In the genomic region with DNA sequence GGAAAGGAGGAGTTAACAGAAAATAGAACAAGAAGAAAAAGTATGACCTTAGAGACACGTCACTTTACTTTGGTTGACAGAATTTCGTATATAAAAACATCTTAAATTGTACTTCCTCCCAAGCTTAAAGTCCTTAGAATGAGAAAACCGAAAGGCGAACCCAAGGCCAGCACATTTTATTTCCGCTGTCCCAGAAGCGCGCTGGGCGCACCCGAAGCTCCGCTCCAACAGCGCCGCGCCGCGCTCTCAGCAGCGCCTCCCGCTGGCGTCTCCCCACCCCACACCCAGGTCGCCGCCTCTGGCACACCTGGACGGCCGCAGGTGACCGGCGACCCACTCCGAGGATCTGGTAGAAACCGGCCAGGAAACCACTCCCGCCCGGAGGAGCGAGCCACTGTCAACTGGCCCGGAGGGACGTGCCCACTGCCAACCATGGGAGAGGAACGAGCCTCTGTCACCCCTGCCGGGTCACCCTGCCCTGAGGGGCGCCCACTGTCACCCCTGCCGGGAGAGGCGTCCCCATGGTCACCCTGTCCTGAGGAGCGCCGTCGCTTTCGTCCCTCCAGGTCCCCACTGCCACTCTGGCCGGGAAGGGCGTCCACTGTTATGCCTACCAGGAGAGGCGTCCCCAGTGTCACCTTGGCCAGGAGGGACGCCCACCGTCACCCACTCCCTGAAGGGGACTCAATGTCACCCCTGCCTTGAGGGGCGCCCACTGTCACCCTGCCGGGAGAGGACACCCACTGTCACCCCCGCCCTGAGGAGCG, we compare ENCODE assay signal across 8 cellular contexts. TPM values are rescaled to one million over a fixed set of nuclear protein-coding genes. Genes with fewer than 3 reads are reported as not detected.
A peak's percentile ranks its signal among the peaks of the same experiment; 100 is the strongest.
DNase-seq lines count a peak whose midpoint lies in the region; ATAC-seq and TF ChIP-seq lines count a peak whose summit lies in the region.

No MANE protein-coding gene starts in this region.

- no peaks in the 10 kb centered on the region for H3K27me3 Mint-ChIP-seq in mesothelial cell of epicardium (ENCODE audit: low read depth)

- no peaks in the 10 kb centered on the region for H3K36me3 Mint-ChIP-seq in mesothelial cell of epicardium

- H3K4me3 ChIP-seq in AG09309 (ENCODE audit: control insufficient read depth, low read depth, low read length): peak overlapping the region; percentile 84
- peak overlapping the region; percentile 87 for H3K4me3 ChIP-seq in effector memory CD4-positive, alpha-beta T cell (ENCODE audit: insufficient read depth, low read depth, low read length, poor library complexity, severe bottlenecking)

- H3K4me1 Mint-ChIP-seq in mesothelial cell of epicardium: peaks cover 15% of the 10 kb centered on the region

- DNase-seq in AG09309 (ENCODE audit: low read depth) (no peak), NCI-H510A (lab: John Stamatoyannopoulos, UW) (peak; percentile 57), mesothelial cell of epicardium (ENCODE audit: low spot score in 2 of 2, unreplicated experiment in 2 of 2) (peak; percentile 45 to 77)
- peak; percentile 45 to 46 for DNase-seq in activated CD4-positive, alpha-beta T cell treated with anti-CD3 and anti-CD28 coated beads, Interleukin-2, amount 50 U/mL, for 4 hours
- peak; percentile 23 to 48 (median 32) for DNase-seq in effector memory CD4-positive, alpha-beta T cell
- peak; percentile 53 to 64 for DNase-seq in stimulated activated CD8-positive, alpha-beta memory T cell treated with anti-CD3 and anti-CD28 coated beads, Interleukin-15, amount 100 ng/mL, for 48 hours (ENCODE audit: low read depth in 2 of 2)

- H3K27me3 ChIP-seq in effector memory CD4-positive, alpha-beta T cell (replicated peaks; ENCODE audit: control insufficient read depth, insufficient read depth, low read length, poor library complexity, severe bottlenecking): no peaks in the 10 kb centered on the region

- peak; percentile 58 for ATAC-seq in GM18867 (IDR thresholded peaks at IDR 0.05; ENCODE audit: unreplicated experiment)
- ATAC-seq in HG03095 (IDR thresholded peaks at IDR 0.05; ENCODE audit: unreplicated experiment): peak; percentile 57

- H3K27ac Mint-ChIP-seq in mesothelial cell of epicardium: peak overlapping the region; percentile 26

- H3K4me1 ChIP-seq in effector memory CD4-positive, alpha-beta T cell (ENCODE audit: control insufficient read depth, insufficient read depth, low read length, poor library complexity, severe bottlenecking): peaks cover 5% of the 10 kb centered on the region

- TF ChIP-seq CTCF in AG09309 (IDR thresholded peaks at IDR 0.05; ENCODE audit: control insufficient read depth, insufficient read depth, low read depth, low read length, missing control alignments) (peak; percentile 66), mesothelial cell of epicardium (IDR thresholded peaks at IDR 0.05; ENCODE audit: unreplicated experiment) (peak; percentile 68)

- no peaks in the 10 kb centered on the region for H3K36me3 ChIP-seq in effector memory CD4-positive, alpha-beta T cell (ENCODE audit: control insufficient read depth, insufficient read depth, low read length)

- H3K9me3 Mint-ChIP-seq in mesothelial cell of epicardium: no peaks in the 10 kb centered on the region

- H3K9me3 ChIP-seq in effector memory CD4-positive, alpha-beta T cell (ENCODE audit: control insufficient read depth, low read length): no peaks in the 10 kb centered on the region

- peak overlapping the region; percentile 79 for H3K4me3 Mint-ChIP-seq in mesothelial cell of epicardium

- peak overlapping the region; percentile 76 for H3K27ac ChIP-seq in effector memory CD4-positive, alpha-beta T cell (ENCODE audit: insufficient read depth, low read length, poor library complexity, severe bottlenecking)

RNA-seq across cellular contexts. Expression of a gene that starts 0.8 kb away (rescaled TPM):
- total RNA-seq in mesothelial cell of epicardium: 12.4 to 14.3 TPM (median 12.7 TPM) in 3 replicates

RNA-seq across cellular contexts. Expression of a gene that starts 39.6 kb away (rescaled TPM):
- 26.0 to 26.8 TPM (median 26.6 TPM) in 3 replicates for total RNA-seq in mesothelial cell of epicardium
